In the genomic region with DNA sequence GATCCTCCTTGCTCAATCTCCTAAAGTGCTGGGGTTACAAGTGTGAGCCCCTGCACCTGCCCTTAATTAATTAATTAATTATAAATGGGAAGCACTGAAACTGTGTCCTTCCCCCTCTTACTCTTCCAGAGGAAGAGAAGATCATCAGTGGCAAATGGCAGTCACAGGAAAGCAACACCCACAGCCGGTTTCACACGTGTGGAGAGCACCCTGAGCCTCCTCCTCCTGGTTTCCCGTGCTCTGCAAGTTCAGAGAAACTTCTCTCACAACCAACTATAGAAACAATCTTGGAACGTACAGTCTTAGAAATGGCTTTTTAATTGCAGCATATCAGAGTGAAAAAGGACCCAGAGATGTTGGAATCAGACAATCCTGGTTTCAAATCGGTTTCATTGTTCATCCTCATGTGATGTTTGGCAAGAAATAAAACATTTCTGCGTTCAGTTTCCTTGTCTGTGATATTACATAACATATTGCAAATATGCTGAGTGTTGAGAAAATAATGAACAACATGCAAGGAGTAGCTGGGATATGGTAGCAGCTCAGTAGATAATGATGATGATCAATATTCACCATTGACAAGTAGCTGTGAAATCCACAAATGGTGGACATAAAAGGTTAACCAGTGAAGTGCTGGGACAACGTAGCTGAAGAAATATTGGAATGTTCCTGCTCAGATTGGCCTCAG, we compare ENCODE assay signal across 32 cellular contexts.
"Had no signal": no experiment of that assay in that cellular context is flagged by ENCODE, and none has a peak within 500 bp of the region (broad histone marks: within the 10 kb centered on the region; RNA-seq: fewer than 3 reads in every experiment).

No MANE protein-coding gene starts in this region.

- FAIRE-seq: astrocyte, RCC 7860 had no signal

- DNase-seq: activated B cell treated with CpG ODN at 0.5 μM for 24 hours; activated CD4-positive, alpha-beta memory T cell treated with anti-CD3 and anti-CD28 coated beads for 36 hours; activated CD4-positive, alpha-beta T cell treated with anti-CD3 and anti-CD28 coated beads for 4 hours; activated CD4-positive, alpha-beta T cell treated with anti-CD3 and anti-CD28 coated beads, Interleukin-2, amount 50 U/mL, for 1 hour; activated CD4-positive, CD25-positive, alpha-beta regulatory T cell treated with anti-CD3 and anti-CD28 coated beads, Interleukin-2, amount 50 U/mL, for 72 hours; activated CD8-positive, alpha-beta memory T cell treated with anti-CD3 and anti-CD28 coated beads, Interleukin-2, amount 50 U/mL, for 4 hours; activated gamma-delta T cell treated with Interleukin-2 at 50 U/mL for 16 hours; activated naive CD4-positive, alpha-beta T cell treated with anti-CD3 and anti-CD28 coated beads for 36 hours; activated T-cell treated with anti-CD3 and anti-CD28 coated beads for 4 hours; activated T-cell treated with anti-CD3 and anti-CD28 coated beads, Interleukin-2, amount 50 U/mL, for 4 hours; adrenal gland; body of pancreas; Karpas-422; NCI-H1092; NCI-H1436 treated with DMSO at 0.1 percent for 48 hours; NCI-H1694 treated with DMSO at 0.1 percent for 48 hours; NCI-H2029; NCI-H345; NCI-H524 treated with DMSO at 0.1 percent for 48 hours; NK-92 treated with Interleukin-12 subunit alpha and Interleukin-12 subunit beta, amount 100 ng/mL, for 24 hours; PC-9; SIG-M5; SW 1271; T-helper 1 cell; T-helper 2 cell; T-helper 9 cell had no signal

- ATAC-seq: activated naive CD4-positive, alpha-beta T cell treated with anti-CD3 and anti-CD28 coated beads, Interleukin-2, amount 50 U/mL, for 72 hours; activated T-cell treated with anti-CD3 and anti-CD28 coated beads, Interleukin-2, amount 50 U/mL, for 4 hours; body of pancreas; Right ventricle myocardium inferior had no signal

- H3K36me3 ChIP-seq: adrenal gland, breast epithelium had no signal

- H3K4me3 ChIP-seq: adrenal gland, body of pancreas, breast epithelium, PC-9 had no signal

- H3K9me3 ChIP-seq: adrenal gland had no signal

- H3K27me3 ChIP-seq: adrenal gland, body of pancreas, breast epithelium had no signal

- H3K27ac ChIP-seq: adrenal gland, body of pancreas, breast epithelium, PC-9, RWPE1 had no signal

- H2AFZ ChIP-seq: PC-9 had no signal

- H3K4me2 ChIP-seq: PC-9 had no signal

- H3K4me1 ChIP-seq: adrenal gland, body of pancreas, breast epithelium had no signal
